ENCODE assay signal across 17 cellular contexts in genomic region chr2:197085665-197086064, GRCh38.
"Had no signal": no experiment of that assay in that cellular context is flagged by ENCODE, and none has a peak within 500 bp of the region (broad histone marks: within the 10 kb centered on the region; RNA-seq: fewer than 3 reads in every experiment).

No MANE protein-coding gene starts in this region.

- H3K9me3 Mint-ChIP-seq: neural progenitor cell had no signal

- H3K27me3 ChIP-seq: breast epithelium, neural progenitor cell, SJSA1, transverse colon had no signal

- H3K4me1 ChIP-seq: breast epithelium, foreskin keratinocyte, neural progenitor cell, parathyroid adenoma had no signal

- H3K4me3 ChIP-seq: breast epithelium, neural progenitor cell, SJSA1, skin epidermis, transverse colon had no signal

- H3K4me3 Mint-ChIP-seq: neural progenitor cell had no signal

- H3K9me3 ChIP-seq: breast epithelium, SJSA1, transverse colon had no signal

- H3K27ac Mint-ChIP-seq: neural progenitor cell had no signal

- H3K36me3 Mint-ChIP-seq: neural progenitor cell had no signal

- H3K27ac ChIP-seq: breast epithelium, foreskin keratinocyte, neural progenitor cell, parathyroid adenoma, SJSA1, skin epidermis, transverse colon, WERI-Rb-1 had no signal

- H3K36me3 ChIP-seq: breast epithelium, neural progenitor cell, SJSA1, transverse colon, WERI-Rb-1 had no signal

- DNase-seq: activated CD4-positive, alpha-beta T cell treated with anti-CD3 and anti-CD28 coated beads for 48 hours; activated gamma-delta T cell treated with Interleukin-2 at 50 U/mL for 16 hours; activated T-cell treated with anti-CD3 and anti-CD28 coated beads for 4 hours; aorta; foreskin keratinocyte; head of caudate nucleus; substantia nigra; SW 1271; transverse colon; WERI-Rb-1 had no signal

- FAIRE-seq: islet of Langerhans had no signal

- ATAC-seq: foreskin keratinocyte, left lobe of liver had no signal
